12 cellular contexts compared by ENCODE assay signal in the genomic region with DNA sequence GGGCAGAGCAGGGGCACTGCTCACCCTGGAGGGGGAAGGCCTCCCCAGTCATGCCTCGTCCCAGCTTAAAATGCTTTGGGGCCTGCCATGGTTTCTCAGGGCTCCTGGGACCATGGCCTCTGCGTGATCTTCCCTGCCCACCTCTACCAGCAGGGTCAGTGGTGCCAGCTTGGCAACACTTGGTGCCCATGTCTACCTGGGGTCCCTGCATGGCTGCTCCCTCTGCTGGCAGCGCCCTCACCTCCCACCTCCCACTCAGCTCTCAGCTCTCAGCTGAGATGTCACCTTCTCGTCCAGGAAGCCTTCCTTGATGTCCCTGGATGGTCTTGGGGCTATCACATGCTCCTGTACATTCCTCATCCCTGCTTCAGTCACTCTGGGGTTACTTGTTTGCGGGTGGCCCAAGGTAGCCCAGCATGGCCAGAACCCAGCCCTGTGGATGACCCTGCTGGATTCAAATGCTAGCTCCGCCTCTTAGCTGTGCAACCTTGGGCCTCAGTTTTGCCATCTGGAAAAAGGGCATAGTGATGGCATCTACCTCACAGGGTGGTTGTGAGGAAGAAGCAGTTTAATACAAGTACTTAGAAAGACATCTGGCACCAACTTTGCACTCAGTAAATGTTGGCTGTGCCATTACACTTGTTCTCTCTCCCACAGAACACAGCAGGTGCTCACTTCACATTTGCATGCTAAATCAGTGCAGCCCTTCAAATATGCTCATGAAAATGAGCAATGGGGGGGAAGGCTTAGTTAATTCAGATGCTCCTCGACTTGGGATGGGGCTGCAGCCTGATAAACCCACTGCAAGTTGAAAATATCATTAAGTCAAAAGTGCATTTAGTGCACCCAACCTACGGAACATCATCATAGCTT. TPM values are rescaled to one million over a fixed set of nuclear protein-coding genes. Genes with fewer than 3 reads are reported as not detected.
A peak's percentile ranks its signal among the peaks of the same experiment; 100 is the strongest.
DNase-seq lines count a peak whose midpoint lies in the region; ATAC-seq and TF ChIP-seq lines count a peak whose summit lies in the region.
"Had no signal": no experiment of that assay in that cellular context is flagged by ENCODE, and none has a peak within 500 bp of the region (broad histone marks: within the 10 kb centered on the region; RNA-seq: fewer than 3 reads in every experiment).

No MANE protein-coding gene starts in this region.

- H3F3A ChIP-seq in SK-N-SH (replicated peaks; ENCODE audit: insufficient read depth) = no peaks in the 10 kb centered on the region

- TF ChIP-seq RAD21 in SK-N-SH (IDR thresholded peaks at IDR 0.05; ENCODE audit: low read length) = no peak

- no peak overlapping the region for H3K4me3 ChIP-seq in SK-N-SH (ENCODE audit: low read depth in 2 of 2, low read length in 1 of 2)
- H3K4me3 ChIP-seq in GM12875 (ENCODE audit: low read depth, low read length) = no peak overlapping the region
- H3K4me3 ChIP-seq in adrenal gland = no peak overlapping the region
- H3K4me3 ChIP-seq in mucosa of stomach (ENCODE audit: low read length) = no peak overlapping the region
- H3K4me3 ChIP-seq in naive thymus-derived CD4-positive, alpha-beta T cell (ENCODE audit: low read length) = no peak overlapping the region
- H3K4me3 ChIP-seq: breast epithelium, thyroid gland had no signal

- H3K79me2 ChIP-seq in SK-N-SH (ENCODE audit: insufficient read depth) = no peaks in the 10 kb centered on the region

- no peak overlapping the region for H3K27ac Mint-ChIP-seq in naive thymus-derived CD4-positive, alpha-beta T cell
- H3K27ac Mint-ChIP-seq: T-helper 17 cell had no signal

- peaks cover 0 to 14% (median 5%) of the 10 kb centered on the region in 7 donors for H3K4me1 Mint-ChIP-seq in naive thymus-derived CD4-positive, alpha-beta T cell

- POLR2A ChIA-PET in SK-N-SH (lab: Yijun Ruan, JAX) = interaction anchor here (0.7 kb wide), 1 partner anchor 13 kb away, joined by 3 read pairs; no protein-coding TSS in a partner anchor
- POLR2A ChIA-PET in naive thymus-derived CD4-positive, alpha-beta T cell (lab: Charles Lee) = no interaction called here

- no peak for ATAC-seq in SK-N-SH treated with all-trans-retinoic acid at 6 μM for 48 hours
- no peak for ATAC-seq in naive thymus-derived CD4-positive, alpha-beta T cell
- ATAC-seq: T-helper 17 cell had no signal

- 78% methylated on average over 8 of the region's 8 CpGs for WGBS in SK-N-SH (ENCODE audit: low lambda C conversion rate)
- WGBS in adrenal gland, 4 donors = 88 to 96% (median 90%) methylated on average over 6 to 8 of the region's 8 CpGs

- no peaks in the 10 kb centered on the region; the same call in 1 of the 2 replicates for H3K27me3 ChIP-seq in SK-N-SH (ENCODE audit: insufficient read depth)
- H3K27me3 ChIP-seq in adrenal gland = no peaks in the 10 kb centered on the region
- no peaks in the 10 kb centered on the region for H3K27me3 ChIP-seq in mucosa of stomach (ENCODE audit: control insufficient read depth, insufficient read depth, low read length)
- no peaks in the 10 kb centered on the region for H3K27me3 ChIP-seq in naive thymus-derived CD4-positive, alpha-beta T cell (ENCODE audit: control insufficient read depth in 2 of 2, insufficient read depth in 2 of 2, low read length in 2 of 2)
- H3K27me3 ChIP-seq: breast epithelium, thyroid gland had no signal

- TF ChIP-seq POLR2A in adrenal gland (IDR thresholded peaks at IDR 0.05) = no peak

- H3K9me3 Mint-ChIP-seq in naive thymus-derived CD4-positive, alpha-beta T cell = no peaks in the 10 kb centered on the region

- intact Hi-C loops in adrenal gland (cut with DNase I) = loop anchor here (5.0 to 10.0 kb wide), 2 partner anchors 52 to 54 kb away; no protein-coding TSS in a partner anchor
- intact Hi-C loops in naive thymus-derived CD4-positive, alpha-beta T cell (cut with micrococcal nuclease) = no loop called here

- peaks cover 6 to 31% (median 21%) of the 10 kb centered on the region in 5 donors for H3K27me3 Mint-ChIP-seq in naive thymus-derived CD4-positive, alpha-beta T cell

- H3K36me3 Mint-ChIP-seq in naive thymus-derived CD4-positive, alpha-beta T cell = peaks cover 0 to 3% (median 0%) of the 10 kb centered on the region in 5 donors

- DNase-seq in SK-N-SH (peak; percentile 35), adrenal gland (no peak), GM20000 (ENCODE audit: low spot score) (no peak), hepatic stellate cell (ENCODE audit: low spot score) (no peak)
- DNase-seq in naive thymus-derived CD4-positive, alpha-beta T cell = no peak
- DNase-seq: activated T-cell treated with anti-CD3 and anti-CD28 coated beads for 4 hours, T-helper 17 cell had no signal

- H3K27ac ChIP-seq in SK-N-SH (ENCODE audit: low read depth in 2 of 2, low read length in 1 of 2) (no peak overlapping the region), adrenal gland (peak overlapping the region in 3 of 5 donors; percentile 16 to 79 (median 68))
- H3K27ac ChIP-seq in naive thymus-derived CD4-positive, alpha-beta T cell (ENCODE audit: low read depth, low read length) = no peak overlapping the region
- H3K27ac ChIP-seq: thyroid gland had no signal

- H3K9me3 ChIP-seq in SK-N-SH (no peaks in the 10 kb centered on the region), adrenal gland (replicated peaks in 1 of 3) (no peaks in the 10 kb centered on the region), mucosa of stomach (ENCODE audit: control insufficient read depth, low read length) (no peaks in the 10 kb centered on the region)
- no peaks in the 10 kb centered on the region for H3K9me3 ChIP-seq in naive thymus-derived CD4-positive, alpha-beta T cell (ENCODE audit: control insufficient read depth in 2 of 3, low read length in 3 of 3)
- H3K9me3 ChIP-seq: breast epithelium, thyroid gland had no signal

- no peaks in the 10 kb centered on the region; a peak in 2 of 4 replicates for H3K4me1 ChIP-seq in SK-N-SH (ENCODE audit: control insufficient read depth in 1 of 2, insufficient read depth in 2 of 2, low read depth in 1 of 2, low read length in 1 of 2)
- peaks cover 12 to 14% of the 10 kb centered on the region in 2 donors for H3K4me1 ChIP-seq in adrenal gland (replicated peaks in 1 of 2)
- peaks cover 30% of the 10 kb centered on the region for H3K4me1 ChIP-seq in mucosa of stomach (ENCODE audit: control insufficient read depth, insufficient read depth, low read length)
- H3K4me1 ChIP-seq in naive thymus-derived CD4-positive, alpha-beta T cell (ENCODE audit: control insufficient read depth in 2 of 2, insufficient read depth in 2 of 2, low read length in 2 of 2) = no peaks in the 10 kb centered on the region

- TF ChIP-seq CTCF in SK-N-SH (IDR thresholded peaks at IDR 0.05) (peak; percentile 28; the same call in 1 of the 2 replicates), GM12875 (IDR thresholded peaks at IDR 0.05; ENCODE audit: borderline replicate concordance, insufficient read depth, low read depth, low read length) (0 out of 2 replicates have a peak, but pooled peaks have one; percentile 25), adrenal gland (IDR thresholded peaks at IDR 0.05) (peak in 2 of 6 experiments; percentile 7 to 9), GM20000 (IDR thresholded peaks at IDR 0.05; ENCODE audit: extremely low read depth, missing control alignments) (no peak)

- TF ChIP-seq EP300 in SK-N-SH (IDR thresholded peaks at IDR 0.05; ENCODE audit: borderline replicate concordance in 1 of 2, low read depth in 1 of 2, low read length in 1 of 2) = no peak

- H3K9ac ChIP-seq in SK-N-SH (no peak overlapping the region), mucosa of stomach (ENCODE audit: low read length) (peak overlapping the region; percentile 33)

- H2AFZ ChIP-seq in SK-N-SH (ENCODE audit: low read depth) = no peak overlapping the region

- H3K4me2 ChIP-seq in SK-N-SH = no peak overlapping the region

- CTCF ChIA-PET in SK-N-SH (lab: Yijun Ruan, JAX) = interaction anchor here (0.8 to 1.9 kb wide), 2 partner anchors 77 to 271 kb away, joined by 3 to 5 read pairs; no protein-coding TSS in a partner anchor
- CTCF ChIA-PET in naive thymus-derived CD4-positive, alpha-beta T cell (lab: Charles Lee) = interaction anchor here (0.6 kb wide), 1 partner anchor 349 kb away, joined by 6 read pairs; no protein-coding TSS in a partner anchor

- H3K36me3 ChIP-seq in SK-N-SH (replicated peaks in 1 of 2; ENCODE audit: control insufficient read depth in 1 of 2, insufficient read depth in 2 of 2, low read length in 1 of 2) (no peaks in the 10 kb centered on the region), adrenal gland (replicated peaks in 1 of 2) (no peaks in the 10 kb centered on the region), mucosa of stomach (ENCODE audit: control insufficient read depth, insufficient read depth, low read length) (no peaks in the 10 kb centered on the region)
- H3K36me3 ChIP-seq in naive thymus-derived CD4-positive, alpha-beta T cell (ENCODE audit: control insufficient read depth in 2 of 3, insufficient read depth in 3 of 3, low read length in 3 of 3) = no peaks in the 10 kb centered on the region
- H3K36me3 ChIP-seq: breast epithelium, thyroid gland had no signal

- H4K20me1 ChIP-seq in SK-N-SH (ENCODE audit: insufficient read depth) = no peaks in the 10 kb centered on the region

- H3K4me3 Mint-ChIP-seq in naive thymus-derived CD4-positive, alpha-beta T cell = no peak overlapping the region
- H3K4me3 Mint-ChIP-seq: T-helper 17 cell had no signal

- H3K9me2 ChIP-seq in SK-N-SH = no peaks in the 10 kb centered on the region

TF ChIP-seq in SK-N-SH, 30 proteins besides CTCF, POLR2A, EP300 and RAD21 (continues in another document):
- TF ChIP-seq RCOR1 (IDR thresholded peaks at IDR 0.05; ENCODE audit: low read length) (no peak), TCF12 (IDR thresholded peaks at IDR 0.05) (no peak), NFIC (IDR thresholded peaks at IDR 0.05; ENCODE audit: borderline replicate concordance) (no peak), GATA2 (CRISPR knock-in tag; IDR thresholded peaks at IDR 0.05) (no peak)

TF ChIP-seq in SK-N-SH treated with all-trans-retinoic acid at 6 μM for 48 hours, 23 proteins besides CTCF, POLR2A, EP300 and RAD21 (continues in another document):
- TF ChIP-seq, protein P1, sequence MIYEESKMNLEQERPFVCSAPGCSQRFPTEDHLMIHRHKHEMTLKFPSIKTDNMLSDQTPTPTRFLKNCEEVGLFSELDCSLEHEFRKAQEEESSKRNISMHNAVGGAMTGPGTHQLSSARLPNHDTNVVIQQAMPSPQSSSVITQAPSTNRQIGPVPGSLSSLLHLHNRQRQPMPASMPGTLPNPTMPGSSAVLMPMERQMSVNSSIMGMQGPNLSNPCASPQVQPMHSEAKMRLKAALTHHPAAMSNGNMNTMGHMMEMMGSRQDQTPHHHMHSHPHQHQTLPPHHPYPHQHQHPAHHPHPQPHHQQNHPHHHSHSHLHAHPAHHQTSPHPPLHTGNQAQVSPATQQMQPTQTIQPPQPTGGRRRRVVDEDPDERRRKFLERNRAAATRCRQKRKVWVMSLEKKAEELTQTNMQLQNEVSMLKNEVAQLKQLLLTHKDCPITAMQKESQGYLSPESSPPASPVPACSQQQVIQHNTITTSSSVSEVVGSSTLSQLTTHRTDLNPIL (CRISPR knock-in tag; IDR thresholded peaks at IDR 0.05; ENCODE audit: low read depth) = no peak

RNA-seq across cellular contexts. Expression of a gene that starts 53.5 kb away (rescaled TPM):
- polyA plus RNA-seq in SK-N-SH (2012; rRNA removed) (23.6 and 25.2 TPM in 2 replicates), adrenal gland (10 to 100 TPM; 17.0 to 49.0 (median 24.5) TPM)
- polyA plus RNA-seq in SK-N-SH (2012; cell fraction: cytosol; rRNA removed) = 26.2 and 27.0 TPM in 2 replicates
- polyA plus RNA-seq in SK-N-SH (2012; cell fraction: nucleus; rRNA removed) = 25.5 and 40.8 TPM in 2 replicates
- total RNA-seq in adrenal gland = 10 to 100 TPM; 31.0 to 49.2 (median 36.3) TPM
- 10 to 100 TPM; 53.9 to 80.5 (median 60.2) TPM for total RNA-seq in naive thymus-derived CD4-positive, alpha-beta T cell
- 10 to 100 TPM; 30.4 to 34.7 TPM for polyA plus RNA-seq in naive thymus-derived CD4-positive, alpha-beta T cell

Comparison
In these comparisons a context has a peak if more than half of its experiments do, and no peak if none do; other contexts are left out.
1. H3K27ac ChIP-seq: peak in adrenal gland (3 of 5); none in SK-N-SH (0 of 2) and naive thymus-derived CD4-positive, alpha-beta T cell (single experiment).
2. intact Hi-C loops: an anchor here in adrenal gland (5.0 to 10.0 kb wide); none called in naive thymus-derived CD4-positive, alpha-beta T cell.